ENCODE assay signal across 18 cellular contexts in genomic region chr3:146247906-146248305, GRCh38. TPM values are rescaled to one million over a fixed set of nuclear protein-coding genes. Genes with fewer than 3 reads are reported as not detected.
DNase-seq lines count a peak whose midpoint lies in the region; ATAC-seq, FAIRE-seq and TF ChIP-seq lines count a peak whose summit lies in the region.
"Had no signal": no experiment of that assay in that cellular context is flagged by ENCODE, and none has a peak within 500 bp of the region (broad histone marks: within the 10 kb centered on the region; RNA-seq: fewer than 3 reads in every experiment).

No MANE protein-coding gene starts in this region.

- CTCF ChIA-PET in A549 (lab: Yijun Ruan, JAX), result interaction anchor here (1.4 kb wide), 1 partner anchor 79 kb away, joined by 3 read pairs; no protein-coding TSS in a partner anchor

- no peak overlapping the region for H3K4me2 ChIP-seq in A549

- H3K4me3 ChIP-seq in A549 (no peak overlapping the region), ascending aorta (peak overlapping the region; percentile 27 to 97), fibroblast of villous mesenchyme (ENCODE audit: low read depth, low read length) (peak overlapping the region; percentile 84), thyroid gland (replicated peaks in 1 of 3) (no peak overlapping the region)

- no peaks in the 10 kb centered on the region for H3K9me3 ChIP-seq in A549
- H3K9me3 ChIP-seq in ascending aorta, result peaks cover 0 to 2% of the 10 kb centered on the region in 2 donors
- H3K9me3 ChIP-seq in thyroid gland, result no peaks in the 10 kb centered on the region

- TF ChIP-seq POLR2A in A549 (IDR thresholded peaks at IDR 0.05; ENCODE audit: low read length) (no peak), thyroid gland (IDR thresholded peaks at IDR 0.05) (no peak), GM12891 (IDR thresholded peaks at IDR 0.05; ENCODE audit: low read depth, low read length) (no peak)

- FAIRE-seq in A549 (lab: Jason Lieb, UNC), result peak; percentile 56
- no peak for FAIRE-seq in GM12891 (lab: Jason Lieb, UNC)
- FAIRE-seq: A204.1 had no signal

- ATAC-seq in A549, result no peak
- no peak for ATAC-seq in SK-N-SH treated with all-trans-retinoic acid at 6 μM for 48 hours
- ATAC-seq: PC-3 had no signal

- no peaks in the 10 kb centered on the region for H3K27me3 ChIP-seq in ascending aorta
- no peaks in the 10 kb centered on the region for H3K27me3 ChIP-seq in thyroid gland

- TF ChIP-seq RAD21 in A549 (conservative IDR thresholded peaks at IDR 0.05 in 1 of 2, IDR thresholded peaks at IDR 0.05 in 1 of 2), result no peak

- no peak overlapping the region for H3K27ac ChIP-seq in A549
- H3K27ac ChIP-seq in ascending aorta, result peak overlapping the region; percentile 96 to 100
- peak overlapping the region in 2 of 3 donors; percentile 2 to 99 for H3K27ac ChIP-seq in thyroid gland
- H3K27ac ChIP-seq: C4-2B, RWPE1 had no signal

- POLR2A ChIA-PET in A549 (lab: Yijun Ruan, JAX), result no interaction called here

- TF ChIP-seq CTCF in A549 (IDR thresholded peaks at IDR 0.05) (no peak), ascending aorta (IDR thresholded peaks at IDR 0.05) (no peak), fibroblast of villous mesenchyme (IDR thresholded peaks at IDR 0.05; ENCODE audit: insufficient read depth, low read depth, low read length) (no peak), thyroid gland (IDR thresholded peaks at IDR 0.05) (no peak)

- H3K36me3 ChIP-seq in ascending aorta, result peaks cover 0 to 13% of the 10 kb centered on the region in 2 donors
- no peaks in the 10 kb centered on the region for H3K36me3 ChIP-seq in thyroid gland

- intact Hi-C loops in ascending aorta (cut with DNase I), result no loop called here
- intact Hi-C loops in thyroid gland (cut with DNase I), result no loop called here

- peaks cover 15% of the 10 kb centered on the region; the same call in 2 of the 3 replicates for H3K4me1 ChIP-seq in A549
- peaks cover 0 to 5% of the 10 kb centered on the region in 2 donors for H3K4me1 ChIP-seq in ascending aorta
- H3K4me1 ChIP-seq in thyroid gland, result peaks cover 26 to 28% of the 10 kb centered on the region in 2 donors

- TF ChIP-seq EP300 in A549 (IDR thresholded peaks at IDR 0.05), result no peak

- 97% methylated on average over 1 of the region's 1 CpG for WGBS in A549 (ENCODE audit: missing lambda C conversion rate)
- WGBS in thyroid gland, 2 donors, result 78 to 90% methylated on average over 1 of the region's 1 CpG

- DNase-seq in A549 (ENCODE audit: low read depth in 1 of 2, low spot score in 1 of 2) (no peak), ascending aorta (ENCODE audit: low spot score in 2 of 2) (no peak), fibroblast of villous mesenchyme (ENCODE audit: low read depth) (peak; percentile 66), thyroid gland (no peak), T-helper 1 cell (no peak), GM12891 (ENCODE audit: insufficient read length, low spot score) (no peak)
- DNase-seq in central memory CD4-positive, alpha-beta T cell, result no peak
- DNase-seq: HFFc6, MV-4-11, NCI-H1417 treated with DMSO at 0.1 percent for 48 hours, NCI-H2029, NCI-H2171 treated with DMSO at 0.1 percent for 48 hours, NCI-H748 treated with DMSO at 0.1 percent for 48 hours, PC-3 had no signal

TF ChIP-seq in A549, 52 proteins besides CTCF, POLR2A, EP300 and RAD21 (continues in another document):
- TF ChIP-seq REST (IDR thresholded peaks at IDR 0.05) (no peak), HOXA7 (CRISPR knock-in tag; IDR thresholded peaks at IDR 0.05) (no peak), KDM5A (IDR thresholded peaks at IDR 0.05) (no peak), JUN (IDR thresholded peaks at IDR 0.05) (no peak)

TF ChIP-seq in SK-N-SH treated with all-trans-retinoic acid at 6 μM for 48 hours, 23 proteins besides CTCF, POLR2A, EP300 and RAD21 (continues in another document):
- TF ChIP-seq TSHZ2 (CRISPR knock-in tag; IDR thresholded peaks at IDR 0.05) (no peak), ZNF565 (CRISPR knock-in tag; conservative IDR thresholded peaks at IDR 0.05; ENCODE audit: low read depth) (no peak), PPARA (CRISPR knock-in tag; IDR thresholded peaks at IDR 0.05; ENCODE audit: borderline replicate concordance) (no peak)

TF ChIP-seq in GM12891, 5 proteins besides CTCF, POLR2A, EP300 and RAD21:
- TF ChIP-seq POLR2AphosphoS5 (IDR thresholded peaks at IDR 0.05; ENCODE audit: low read depth, low read length) (no peak), TAF1 (IDR thresholded peaks at IDR 0.05; ENCODE audit: low read depth, low read length) (no peak), SPI1 (IDR thresholded peaks at IDR 0.05; ENCODE audit: low read depth, low read length) (no peak), PAX5 (IDR thresholded peaks at IDR 0.05; ENCODE audit: insufficient read depth, low read length, severe bottlenecking) (no peak), POU2F2 (IDR thresholded peaks at IDR 0.05; ENCODE audit: low read depth, low read length) (no peak)

RNA-seq across cellular contexts. Expression of gene PLSCR4, which starts 3.0 kb away (rescaled TPM):
- polyA plus RNA-seq in A549 (2011; rRNA removed) (17.2 and 20.5 TPM in 2 replicates), A549 (2017; fragmentation: RNase III; extraction: RNeasy Plus Mini Kit Qiagen cat#74134 plus additional on column Dnase treatment) (5.8 to 10.1 TPM (median 8.3 TPM) in 3 replicates)
- polyA plus RNA-seq in A549 (2012; cell fraction: cytosol; rRNA removed), result 2.9 and 4.6 TPM in 2 replicates
- 3.6 and 4.1 TPM in 2 replicates for polyA plus RNA-seq in A549 (2012; cell fraction: nucleus; rRNA removed)
- 10.2 and 15.9 TPM in 2 replicates for polyA minus RNA-seq in A549 (2011; rRNA and poly(A)+ RNA removed)
- total RNA-seq in ascending aorta (87.2 TPM), fibroblast of villous mesenchyme (13.5 and 22.9 TPM in 2 replicates), thyroid gland (100 to 1,000 TPM in 1 of 4 donors, 10 to 100 TPM in 3; 61.6 to 110 (median 78.4) TPM)
- polyA plus RNA-seq in GM12891 (2012; ENCODE audit: low read depth, missing spikeins), result not detected

Comparison
In these comparisons a context has a peak if more than half of its experiments do, and no peak if none do; other contexts are left out.
1. H3K27ac ChIP-seq: peak in ascending aorta (2 of 2) and thyroid gland (2 of 3); none in A549 (0 of 2).
2. H3K4me3 ChIP-seq: peak in ascending aorta (2 of 2) and fibroblast of villous mesenchyme (single experiment); none in A549 (single experiment) and thyroid gland (0 of 3).